Comparison of ENCODE assay signal across 1 cellular context in genomic region chr1:30887485-30888315, GRCh38.
TF ChIP-seq lines count a peak whose summit lies in the region.

No MANE protein-coding gene starts in this region.

TF ChIP-seq in K562, 482 proteins besides CTCF, POLR2A, EP300 and RAD21 (continued from another document):
- TF ChIP-seq THAP12 (CRISPR knock-in tag; IDR thresholded peaks at IDR 0.05) (no peak), ELF2 (CRISPR knock-in tag; IDR thresholded peaks at IDR 0.05) (peak; percentile 23; the same call in 1 of the 2 replicates), ZNF707 (CRISPR knock-in tag; conservative IDR thresholded peaks at IDR 0.05) (no peak), SUPT5H (IDR thresholded peaks at IDR 0.05) (no peak), POLR2B (IDR thresholded peaks at IDR 0.05; ENCODE audit: low read depth, partially characterized antibody) (peak; percentile 26), POU5F1 (IDR thresholded peaks at IDR 0.05; ENCODE audit: borderline replicate concordance, low read depth, low read length, partially characterized antibody) (no peak), ZNF239 (CRISPR knock-in tag; IDR thresholded peaks at IDR 0.05) (peak; percentile 34), ZNF324 (CRISPR knock-in tag; IDR thresholded peaks at IDR 0.05) (0 out of 2 replicates have a peak, but pooled peaks have one; percentile 3), KLF13 (tag; IDR thresholded peaks at IDR 0.05; ENCODE audit: borderline replicate concordance, low read depth) (no peak), ZNF586 (CRISPR knock-in tag; conservative IDR thresholded peaks at IDR 0.05) (no peak), MCM7 (IDR thresholded peaks at IDR 0.05) (no peak), ZNF449 (CRISPR knock-in tag; IDR thresholded peaks at IDR 0.05) (no peak), SMARCB1 (IDR thresholded peaks at IDR 0.05; ENCODE audit: insufficient read length, low read depth) (no peak), ZBTB9 (CRISPR knock-in tag; IDR thresholded peaks at IDR 0.05) (no peak), NCOA6 (IDR thresholded peaks at IDR 0.05) (no peak), CSDE1 (IDR thresholded peaks at IDR 0.05) (no peak), ETV1 (tag; conservative IDR thresholded peaks at IDR 0.05; ENCODE audit: low read depth) (peak; percentile 61), HDAC8 (tag; IDR thresholded peaks at IDR 0.05) (no peak), CREM (IDR thresholded peaks at IDR 0.05; ENCODE audit: low read depth) (0 out of 2 replicates have a peak, but pooled peaks have one; percentile 12), YY1 (IDR thresholded peaks at IDR 0.05; ENCODE audit: borderline replicate concordance in 1 of 3, control insufficient read depth in 1 of 3, extremely low read depth in 1 of 3, insufficient read depth in 3 of 3, insufficient read length in 1 of 3, insufficient replicate concordance in 2 of 3, low read depth in 1 of 3, low read length in 2 of 3) (no peak), ARID1B (IDR thresholded peaks at IDR 0.05) (peak; percentile 57; the same call in 1 of the 2 replicates), RB1 (IDR thresholded peaks at IDR 0.05; ENCODE audit: low read depth) (no peak), ZC3H11A (IDR thresholded peaks at IDR 0.05; ENCODE audit: low read depth, low read length) (no peak), MCM2 (IDR thresholded peaks at IDR 0.05; ENCODE audit: low read depth) (no peak), EWSR1 (IDR thresholded peaks at IDR 0.05; ENCODE audit: borderline replicate concordance, low read depth, partially characterized antibody) (no peak), CXXC5 (CRISPR knock-in tag; IDR thresholded peaks at IDR 0.05) (peak; percentile 58; the same call in 1 of the 2 replicates), JUNB (CRISPR knock-in tag; conservative IDR thresholded peaks at IDR 0.05) (peak; percentile 49; the same call in 1 of the 2 replicates), ZNF445 (CRISPR knock-in tag; IDR thresholded peaks at IDR 0.05; ENCODE audit: low read depth) (no peak), MEF2A (IDR thresholded peaks at IDR 0.05; ENCODE audit: control insufficient read depth, low read depth, low read length) (no peak), KLF16 (IDR thresholded peaks at IDR 0.05) (no peak), SMAD3 (CRISPR knock-in tag; conservative IDR thresholded peaks at IDR 0.05) (peak; percentile 68), HNRNPK (IDR thresholded peaks at IDR 0.05; ENCODE audit: low read depth, low read length, poor library complexity, severe bottlenecking) (no peak), RNF2 (IDR thresholded peaks at IDR 0.05) (no peak), RFX7 (CRISPR knock-in tag; IDR thresholded peaks at IDR 0.05) (no peak), ZNF668 (CRISPR knock-in tag; IDR thresholded peaks at IDR 0.05) (no peak), HMG20B (CRISPR knock-in tag; IDR thresholded peaks at IDR 0.05) (no peak), CEBPB (tag; IDR thresholded peaks at IDR 0.05) (peak; percentile 96), ZNF165 (CRISPR knock-in tag; IDR thresholded peaks at IDR 0.05; ENCODE audit: borderline replicate concordance) (no peak), RBBP5 (IDR thresholded peaks at IDR 0.05; ENCODE audit: borderline replicate concordance, insufficient read depth, low read length, poor library complexity, severe bottlenecking) (peak; percentile 28), ARID4B (CRISPR knock-in tag; IDR thresholded peaks at IDR 0.05) (0 out of 2 replicates have a peak, but pooled peaks have one; percentile 3), MAFK (IDR thresholded peaks at IDR 0.05; ENCODE audit: low read length) (no peak), CBFB (CRISPR knock-in tag; IDR thresholded peaks at IDR 0.05) (0 out of 2 replicates have a peak, but pooled peaks have one; percentile 32)
- TF ChIP-seq, protein P1, sequence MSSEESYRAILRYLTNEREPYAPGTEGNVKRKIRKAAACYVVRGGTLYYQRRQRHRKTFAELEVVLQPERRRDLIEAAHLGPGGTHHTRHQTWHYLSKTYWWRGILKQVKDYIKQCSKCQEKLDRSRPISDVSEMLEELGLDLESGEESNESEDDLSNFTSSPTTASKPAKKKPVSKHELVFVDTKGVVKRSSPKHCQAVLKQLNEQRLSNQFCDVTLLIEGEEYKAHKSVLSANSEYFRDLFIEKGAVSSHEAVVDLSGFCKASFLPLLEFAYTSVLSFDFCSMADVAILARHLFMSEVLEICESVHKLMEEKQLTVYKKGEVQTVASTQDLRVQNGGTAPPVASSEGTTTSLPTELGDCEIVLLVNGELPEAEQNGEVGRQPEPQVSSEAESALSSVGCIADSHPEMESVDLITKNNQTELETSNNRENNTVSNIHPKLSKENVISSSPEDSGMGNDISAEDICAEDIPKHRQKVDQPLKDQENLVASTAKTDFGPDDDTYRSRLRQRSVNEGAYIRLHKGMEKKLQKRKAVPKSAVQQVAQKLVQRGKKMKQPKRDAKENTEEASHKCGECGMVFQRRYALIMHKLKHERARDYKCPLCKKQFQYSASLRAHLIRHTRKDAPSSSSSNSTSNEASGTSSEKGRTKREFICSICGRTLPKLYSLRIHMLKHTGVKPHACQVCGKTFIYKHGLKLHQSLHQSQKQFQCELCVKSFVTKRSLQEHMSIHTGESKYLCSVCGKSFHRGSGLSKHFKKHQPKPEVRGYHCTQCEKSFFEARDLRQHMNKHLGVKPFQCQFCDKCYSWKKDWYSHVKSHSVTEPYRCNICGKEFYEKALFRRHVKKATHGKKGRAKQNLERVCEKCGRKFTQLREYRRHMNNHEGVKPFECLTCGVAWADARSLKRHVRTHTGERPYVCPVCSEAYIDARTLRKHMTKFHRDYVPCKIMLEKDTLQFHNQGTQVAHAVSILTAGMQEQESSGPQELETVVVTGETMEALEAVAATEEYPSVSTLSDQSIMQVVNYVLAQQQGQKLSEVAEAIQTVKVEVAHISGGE (CRISPR knock-in tag; IDR thresholded peaks at IDR 0.05) = no peak
- TF ChIP-seq, protein P2, sequence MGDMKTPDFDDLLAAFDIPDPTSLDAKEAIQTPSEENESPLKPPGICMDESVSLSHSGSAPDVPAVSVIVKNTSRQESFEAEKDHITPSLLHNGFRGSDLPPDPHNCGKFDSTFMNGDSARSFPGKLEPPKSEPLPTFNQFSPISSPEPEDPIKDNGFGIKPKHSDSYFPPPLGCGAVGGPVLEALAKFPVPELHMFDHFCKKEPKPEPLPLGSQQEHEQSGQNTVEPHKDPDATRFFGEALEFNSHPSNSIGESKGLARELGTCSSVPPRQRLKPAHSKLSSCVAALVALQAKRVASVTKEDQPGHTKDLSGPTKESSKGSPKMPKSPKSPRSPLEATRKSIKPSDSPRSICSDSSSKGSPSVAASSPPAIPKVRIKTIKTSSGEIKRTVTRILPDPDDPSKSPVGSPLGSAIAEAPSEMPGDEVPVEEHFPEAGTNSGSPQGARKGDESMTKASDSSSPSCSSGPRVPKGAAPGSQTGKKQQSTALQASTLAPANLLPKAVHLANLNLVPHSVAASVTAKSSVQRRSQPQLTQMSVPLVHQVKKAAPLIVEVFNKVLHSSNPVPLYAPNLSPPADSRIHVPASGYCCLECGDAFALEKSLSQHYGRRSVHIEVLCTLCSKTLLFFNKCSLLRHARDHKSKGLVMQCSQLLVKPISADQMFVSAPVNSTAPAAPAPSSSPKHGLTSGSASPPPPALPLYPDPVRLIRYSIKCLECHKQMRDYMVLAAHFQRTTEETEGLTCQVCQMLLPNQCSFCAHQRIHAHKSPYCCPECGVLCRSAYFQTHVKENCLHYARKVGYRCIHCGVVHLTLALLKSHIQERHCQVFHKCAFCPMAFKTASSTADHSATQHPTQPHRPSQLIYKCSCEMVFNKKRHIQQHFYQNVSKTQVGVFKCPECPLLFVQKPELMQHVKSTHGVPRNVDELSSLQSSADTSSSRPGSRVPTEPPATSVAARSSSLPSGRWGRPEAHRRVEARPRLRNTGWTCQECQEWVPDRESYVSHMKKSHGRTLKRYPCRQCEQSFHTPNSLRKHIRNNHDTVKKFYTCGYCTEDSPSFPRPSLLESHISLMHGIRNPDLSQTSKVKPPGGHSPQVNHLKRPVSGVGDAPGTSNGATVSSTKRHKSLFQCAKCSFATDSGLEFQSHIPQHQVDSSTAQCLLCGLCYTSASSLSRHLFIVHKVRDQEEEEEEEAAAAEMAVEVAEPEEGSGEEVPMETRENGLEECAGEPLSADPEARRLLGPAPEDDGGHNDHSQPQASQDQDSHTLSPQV (IDR thresholded peaks at IDR 0.05) = peak; percentile 77
